ENCODE assay signal across 9 cellular contexts in genomic region chr10:15096661-15097010, GRCh38. TPM values are rescaled to one million over a fixed set of nuclear protein-coding genes. Genes with fewer than 3 reads are reported as not detected.
DNase-seq lines count a peak whose midpoint lies in the region; ATAC-seq and TF ChIP-seq lines count a peak whose summit lies in the region.
"Had no signal": no experiment of that assay in that cellular context is flagged by ENCODE, and none has a peak within 500 bp of the region (broad histone marks: within the 10 kb centered on the region; RNA-seq: fewer than 3 reads in every experiment).

No MANE protein-coding gene starts in this region.

- H4K8ac ChIP-seq in trophoblast cell (ENCODE audit: low read depth, low read length): peak overlapping the region; percentile 59

- H3K79me1 ChIP-seq in trophoblast cell (ENCODE audit: low read length): peaks cover 8% of the 10 kb centered on the region

- no peak overlapping the region for H2AK5ac ChIP-seq in trophoblast cell (ENCODE audit: low read length)

- H3K27ac ChIP-seq in OCI-LY7 (ENCODE audit: low read depth, low read length, poor library complexity, severe bottlenecking) (peak overlapping the region; percentile 89), esophagus muscularis mucosa (replicated peaks in 1 of 4) (peak overlapping the region; percentile 89 to 98 (median 94)), trophoblast cell (ENCODE audit: low read depth, low read length) (no peak overlapping the region)

- H2AFZ ChIP-seq in OCI-LY7 (ENCODE audit: low read length) (peak overlapping the region; percentile 85), trophoblast cell (ENCODE audit: insufficient read depth, low read length, poor library complexity) (peak overlapping the region; percentile 61)

- H3K9ac ChIP-seq in trophoblast cell (ENCODE audit: low read length): peak overlapping the region; percentile 36

- H3K4me1 ChIP-seq in OCI-LY7 (ENCODE audit: insufficient read depth, low read length, poor library complexity, severe bottlenecking): peaks cover 17% of the 10 kb centered on the region
- H3K4me1 ChIP-seq in esophagus muscularis mucosa: peaks cover 19 to 39% (median 31%) of the 10 kb centered on the region in 4 donors
- H3K4me1 ChIP-seq in trophoblast cell (ENCODE audit: control insufficient read depth in 1 of 2, insufficient read depth in 2 of 2, low read length in 2 of 2): peaks cover 2 to 6% of the 10 kb centered on the region in 2 experiments

- H4K91ac ChIP-seq in trophoblast cell (ENCODE audit: low read depth, low read length): no peak overlapping the region

- no peak overlapping the region for H3K4ac ChIP-seq in trophoblast cell (ENCODE audit: low read depth, low read length)

- TF ChIP-seq POLR2A in esophagus muscularis mucosa (IDR thresholded peaks at IDR 0.05; ENCODE audit: low read depth): no peak

- no peak overlapping the region for H4K12ac ChIP-seq in trophoblast cell (ENCODE audit: low read depth, low read length)

- TF ChIP-seq CTCF in OCI-LY7 (conservative IDR thresholded peaks at IDR 0.05; ENCODE audit: low read length) (no peak), esophagus muscularis mucosa (IDR thresholded peaks at IDR 0.05) (no peak), GM13977 (IDR thresholded peaks at IDR 0.05; ENCODE audit: extremely low read depth, insufficient read depth, missing control alignments) (no peak)

- H3K36me3 ChIP-seq in OCI-LY7 (ENCODE audit: insufficient read depth, low read length) (peaks cover 19% of the 10 kb centered on the region; the same call in 1 of the 2 replicates), esophagus muscularis mucosa (peaks cover 0 to 16% (median 9%) of the 10 kb centered on the region in 4 donors), trophoblast cell (ENCODE audit: control insufficient read depth in 1 of 2, insufficient read depth in 2 of 2, low read length in 2 of 2) (peaks cover 3 to 5% of the 10 kb centered on the region in 2 experiments)

- TSS peak; percentile 71 for BruUV-seq in OCI-LY7 (replicated peaks; lab: Mats Ljungman, UMichigan)

- 1% methylated on average over 11 of the region's 11 CpGs for WGBS in esophagus muscularis mucosa
- WGBS in trophoblast cell (ENCODE audit: extremely low coverage, insufficient coverage, insufficient read length): no CpG with 5 or more reads among the region's 11 CpGs

- no peak overlapping the region for H2BK120ac ChIP-seq in trophoblast cell (ENCODE audit: insufficient read depth, low read length, poor library complexity)

- CTCF ChIA-PET in OCI-LY7 (lab: Charles Lee; ENCODE audit: unreplicated experiment): no interaction called here

- H3K9me2 ChIP-seq in OCI-LY7 (ENCODE audit: insufficient read depth, low read length): no peaks in the 10 kb centered on the region

- H3K14ac ChIP-seq in trophoblast cell (ENCODE audit: low read length): no peak overlapping the region

- peaks cover 0 to 4% (median 2%) of the 10 kb centered on the region in 4 donors for H3K27me3 ChIP-seq in esophagus muscularis mucosa
- no peaks in the 10 kb centered on the region for H3K27me3 ChIP-seq in trophoblast cell (ENCODE audit: insufficient read depth, low read length)

- H3K4me2 ChIP-seq in OCI-LY7 (ENCODE audit: low read length): peak overlapping the region; percentile 88
- H3K4me2 ChIP-seq in trophoblast cell (ENCODE audit: low read length): peak overlapping the region; percentile 96

- peak overlapping the region; percentile 89 for H3K4me3 ChIP-seq in OCI-LY7 (ENCODE audit: low read depth, low read length, poor library complexity, severe bottlenecking)
- peak overlapping the region; percentile 75 to 93 (median 84) for H3K4me3 ChIP-seq in esophagus muscularis mucosa
- peak overlapping the region; percentile 75 for H3K4me3 ChIP-seq in trophoblast cell (ENCODE audit: low read depth, low read length)

- in situ Hi-C loops in GM13977 (cut with MboI; ENCODE audit: low pct_unique_long_range_greater_than_20kb, low sequenced_read_pairs, unreplicated experiment): no loop called here

- H3K79me2 ChIP-seq in OCI-LY7 (ENCODE audit: insufficient read depth, low read depth, low read length) (peaks cover 39% of the 10 kb centered on the region), trophoblast cell (ENCODE audit: control insufficient read depth, insufficient read depth, low read length, poor library complexity) (peaks cover 19% of the 10 kb centered on the region)

- H3K9me3 ChIP-seq in OCI-LY7 (ENCODE audit: low read length) (no peaks in the 10 kb centered on the region), esophagus muscularis mucosa (no peaks in the 10 kb centered on the region), trophoblast cell (ENCODE audit: insufficient read depth, low read depth, low read length) (no peaks in the 10 kb centered on the region)

- POLR2A ChIA-PET in OCI-LY7 (lab: Charles Lee): no interaction called here

- H3K18ac ChIP-seq in trophoblast cell (ENCODE audit: low read length): no peak overlapping the region

- H4K20me1 ChIP-seq in OCI-LY7 (ENCODE audit: insufficient read depth, low read length): peaks cover 8% of the 10 kb centered on the region; the same call in 1 of the 2 replicates

- no peak for TF ChIP-seq EP300 in esophagus muscularis mucosa (IDR thresholded peaks at IDR 0.05)

- ATAC-seq in GM21717 (IDR thresholded peaks at IDR 0.05; ENCODE audit: unreplicated experiment): peak; percentile 10

- H2BK12ac ChIP-seq in trophoblast cell (ENCODE audit: low read length): no peak overlapping the region

- intact Hi-C loops in OCI-LY7 (cut with micrococcal nuclease; ENCODE audit: unreplicated experiment) (loop anchor here (1.0 to 5.0 kb wide), 3 partner anchors 8 to 219 kb away; partner anchors contain the start of genes ACBD7, DCLRE1C and SUV39H2), esophagus muscularis mucosa (cut with DNase I) (loop anchor here (5.0 to 10.0 kb wide), 2 partner anchors 144 to 222 kb away; partner anchors contain the start of genes DCLRE1C and SUV39H2)

- H2BK5ac ChIP-seq in trophoblast cell (ENCODE audit: low read depth, low read length, poor library complexity): no peak overlapping the region

- DNase-seq in CD1c-positive myeloid dendritic cell (ENCODE audit: extremely low spot score) (peak; percentile 5), OCI-LY7 (ENCODE audit: low spot score) (no peak), esophagus muscularis mucosa (ENCODE audit: extremely low spot score) (no peak), trophoblast cell (no peak), islet precursor cell (no peak), GM13977 (ENCODE audit: low spot score) (no peak), GF-D8 (lab: John Stamatoyannopoulos, UW) (no peak)

- H3K23ac ChIP-seq in trophoblast cell (ENCODE audit: low read length): no peak overlapping the region

RNA-seq across cellular contexts. Expression of gene RPP38, which starts 0.5 kb away (rescaled TPM):
- total RNA-seq in OCI-LY7 (2014; rRNA removed; shearing (Covaris generic)): 13.2 and 15.1 TPM in 2 replicates
- total RNA-seq in OCI-LY7 (2022) (21.6 and 22.1 TPM in 2 replicates), esophagus muscularis mucosa (10 to 100 TPM in 2 of 4 donors, 1 to 10 TPM in 2; 9.1 to 16.2 (median 10.9) TPM)
- 22.1 and 24.6 TPM in 2 replicates for polyA plus RNA-seq in trophoblast cell (2013)

RNA-seq across cellular contexts. Expression of gene ACBD7, which starts 8.1 kb away (rescaled TPM):
- 26.1 and 26.9 TPM in 2 replicates for total RNA-seq in OCI-LY7 (2014; rRNA removed; shearing (Covaris generic))
- 15.0 and 19.4 TPM in 2 replicates for total RNA-seq in OCI-LY7 (2022)
- total RNA-seq in esophagus muscularis mucosa: 1 to 10 TPM in 1 of 4 donors, under 1 TPM in 1, not detected in 2; 0.63 to 2.2 TPM
- polyA plus RNA-seq in trophoblast cell (2013): 0.16 and 0.18 TPM in 2 replicates

RNA-seq across cellular contexts. Expression of gene OLAH, which starts 52.9 kb away (rescaled TPM):
- total RNA-seq in OCI-LY7 (2014; rRNA removed; shearing (Covaris generic)): not detected in 2 replicates
- total RNA-seq in OCI-LY7 (2022) (not detected in 2 replicates), esophagus muscularis mucosa (10 to 100 TPM in 1 of 4 donors, 1 to 10 TPM in 3; 2.6 to 15.2 (median 3.7) TPM)
- polyA plus RNA-seq in trophoblast cell (2013): 0.10 and 0.29 TPM in 2 replicates
- total RNA-seq: HT1080 had no signal

Comparison
In these comparisons a context has a peak if more than half of its experiments do, and no peak if none do; other contexts are left out.
1. RNA of gene ACBD7, which starts 8.1 kb away (total RNA-seq): 15.0 to 26.9 TPM in OCI-LY7; 0.63 to 2.2 TPM in esophagus muscularis mucosa; every median in the first group is over 4 times any median in the second.
2. Peak in every context shown above with its lines, with median percentiles within 50 percentile points of each other: H3K4me3 ChIP-seq.